ENCODE assay signal across 22 cellular contexts in genomic region chr15:50146661-50147060, GRCh38. TPM values are rescaled to one million over a fixed set of nuclear protein-coding genes. Genes with fewer than 3 reads are reported as not detected.
A peak's percentile ranks its signal among the peaks of the same experiment; 100 is the strongest.
DNase-seq lines count a peak whose midpoint lies in the region; ATAC-seq and TF ChIP-seq lines count a peak whose summit lies in the region.
"Had no signal": no experiment of that assay in that cellular context is flagged by ENCODE, and none has a peak within 500 bp of the region (broad histone marks: within the 10 kb centered on the region; RNA-seq: fewer than 3 reads in every experiment).

No MANE protein-coding gene starts in this region.

- ATAC-seq in GM23338 = no peak
- no peak for ATAC-seq in GM21619 (IDR thresholded peaks at IDR 0.05; ENCODE audit: unreplicated experiment)
- ATAC-seq: body of pancreas, sciatic nerve had no signal

- H3K9me2 ChIP-seq in GM23338 (ENCODE audit: insufficient read depth) = no peaks in the 10 kb centered on the region

- no peaks in the 10 kb centered on the region for H3F3A ChIP-seq in GM23338 (replicated peaks; ENCODE audit: low read depth)

- H2AK5ac ChIP-seq in mesenchymal stem cell (ENCODE audit: low read length, severe bottlenecking) = no peak overlapping the region

- WGBS in mesenchymal stem cell = 100% methylated on average over 1 of the region's 2 CpGs

- H3K4me3 Mint-ChIP-seq in GM23338 (no peak overlapping the region), immature natural killer cell (no peak overlapping the region)
- H3K4me3 Mint-ChIP-seq in activated T-helper 2 cell treated with anti-CD3 and anti-CD28 coated beads, Interferon-gamma antibody, Interleukin-2, Interleukin-4, amounts not matched to agents 10 μg/mL and 5 μg/mL and 100 μg/mL, durations not matched to agents 14 hours and 24 hours and 36 hours (ENCODE audit: low read depth) = no peak overlapping the region
- H3K4me3 Mint-ChIP-seq: activated CD4-positive, alpha-beta memory T cell treated with anti-CD3 and anti-CD28 coated beads, Interleukin-2, amount 10 ng/mL, durations not matched to agents 7 days and 5 days; activated naive CD4-positive, alpha-beta T cell treated with anti-CD3 and anti-CD28 coated beads, Interleukin-2, amount 50 U/mL, for 24 hours; activated T-cell treated with anti-CD3 and anti-CD28 coated beads, Interleukin-2, amount 50 U/mL, for 24 hours had no signal

- DNase-seq in GM23338 (ENCODE audit: low spot score) (no peak), mesenchymal stem cell (no peak), immature natural killer cell (no peak), cortex of kidney (lab: John Stamatoyannopoulos, UW) (no peak)
- no peak for DNase-seq in activated T-helper 2 cell treated with anti-CD3 and anti-CD28 coated beads, Interferon-gamma antibody, Interleukin-2, Interleukin-4, amounts not matched to agents 10 μg/mL and 5 μg/mL and 100 μg/mL, durations not matched to agents 14 hours and 24 hours and 36 hours (ENCODE audit: low spot score)
- DNase-seq: activated CD4-positive, alpha-beta memory T cell treated with anti-CD3 and anti-CD28 coated beads, Interleukin-2, amount 10 ng/mL, durations not matched to agents 7 days and 5 days; activated T-cell treated with anti-CD3 and anti-CD28 coated beads, Interleukin-2, amount 50 U/mL, for 24 hours; AML-193; body of pancreas; foreskin melanocyte; NCI-H1930; NCI-H446 treated with DMSO at 0.1 percent for 48 hours; nucleus accumbens; RPMI8226; stimulated activated CD4-positive, alpha-beta T cell treated with anti-CD3 and anti-CD28 coated beads, Interleukin-1b, Interleukin-23, amount 100 ng/mL, for 48 hours; SW 1271 had no signal

- peak overlapping the region in 1 of 2 experiments; percentile 71 for H2BK12ac ChIP-seq in mesenchymal stem cell (ENCODE audit: low read length in 2 of 2)

- no peaks in the 10 kb centered on the region for H4K20me1 ChIP-seq in GM23338 (replicated peaks; ENCODE audit: insufficient read depth)

- H3K23ac ChIP-seq in mesenchymal stem cell (ENCODE audit: low read length in 2 of 2) = no peak overlapping the region

- peaks cover 17% of the 10 kb centered on the region for H3K4me1 ChIP-seq in ACC112 (ENCODE audit: control insufficient read depth, insufficient read depth, low read length, unreplicated experiment)
- H3K4me1 ChIP-seq in GM23338 (ENCODE audit: insufficient read depth) = no peaks in the 10 kb centered on the region
- H3K4me1 ChIP-seq in mesenchymal stem cell (ENCODE audit: control insufficient read depth, insufficient read depth, low read depth, low read length) = no peaks in the 10 kb centered on the region
- H3K4me1 ChIP-seq: body of pancreas had no signal

- no peak overlapping the region for H4K91ac ChIP-seq in mesenchymal stem cell (ENCODE audit: low read length)

- H3K79me2 ChIP-seq in ACC112 (ENCODE audit: control insufficient read depth, insufficient read depth, low read length, unreplicated experiment) = no peaks in the 10 kb centered on the region
- no peaks in the 10 kb centered on the region for H3K79me2 ChIP-seq in GM23338 (replicated peaks; ENCODE audit: insufficient read depth)

- H2BK120ac ChIP-seq in mesenchymal stem cell (ENCODE audit: low read depth, low read length) = no peak overlapping the region

- no peak for TF ChIP-seq CTCF in GM23338 (conservative IDR thresholded peaks at IDR 0.05; ENCODE audit: low read depth in 2 of 2)

- H3K36me3 Mint-ChIP-seq in GM23338 (ENCODE audit: low read depth) (no peaks in the 10 kb centered on the region), immature natural killer cell (no peaks in the 10 kb centered on the region)
- peaks cover 41% of the 10 kb centered on the region for H3K36me3 Mint-ChIP-seq in activated T-helper 2 cell treated with anti-CD3 and anti-CD28 coated beads, Interferon-gamma antibody, Interleukin-2, Interleukin-4, amounts not matched to agents 10 μg/mL and 5 μg/mL and 100 μg/mL, durations not matched to agents 14 hours and 24 hours and 36 hours (ENCODE audit: low read depth)
- H3K36me3 Mint-ChIP-seq: activated naive CD4-positive, alpha-beta T cell treated with anti-CD3 and anti-CD28 coated beads, Interleukin-2, amount 50 U/mL, for 24 hours had no signal

- no peaks in the 10 kb centered on the region for H3K9me3 ChIP-seq in mesenchymal stem cell (ENCODE audit: control insufficient read depth, low read length)
- H3K9me3 ChIP-seq: body of pancreas had no signal

- peak overlapping the region; percentile 83 for H3K9ac ChIP-seq in mesenchymal stem cell (ENCODE audit: low read length)

- H3K27me3 ChIP-seq in ACC112 (ENCODE audit: insufficient read depth, low read length) = no peaks in the 10 kb centered on the region
- no peaks in the 10 kb centered on the region for H3K27me3 ChIP-seq in GM23338 (ENCODE audit: insufficient read depth)
- no peaks in the 10 kb centered on the region for H3K27me3 ChIP-seq in mesenchymal stem cell (ENCODE audit: control insufficient read depth in 1 of 2, insufficient read depth in 1 of 2, low read length in 2 of 2)
- H3K27me3 ChIP-seq: body of pancreas had no signal

- intact Hi-C loops in activated T-helper 2 cell treated with anti-CD3 and anti-CD28 coated beads, Interferon-gamma antibody, Interleukin-2, Interleukin-4, amounts not matched to agents 10 μg/mL and 5 μg/mL and 100 μg/mL, durations not matched to agents 14 hours and 24 hours and 36 hours (cut with micrococcal nuclease) = loop anchor here (5.0 to 10.0 kb wide), 4 partner anchors 682 to 1284 kb away; partner anchors contain the start of genes COPS2 and FGF7

- H3K36me3 ChIP-seq in ACC112 (ENCODE audit: insufficient read depth, low read length) (no peaks in the 10 kb centered on the region), GM23338 (ENCODE audit: insufficient read depth) (no peaks in the 10 kb centered on the region), mesenchymal stem cell (ENCODE audit: control insufficient read depth in 1 of 2, insufficient read depth in 2 of 2, low read depth in 1 of 2, low read length in 2 of 2) (no peaks in the 10 kb centered on the region)

- H4K8ac ChIP-seq in mesenchymal stem cell (ENCODE audit: low read length) = peak overlapping the region; percentile 3

- no peaks in the 10 kb centered on the region for H3K4me1 Mint-ChIP-seq in GM23338
- H3K4me1 Mint-ChIP-seq in activated T-helper 2 cell treated with anti-CD3 and anti-CD28 coated beads, Interferon-gamma antibody, Interleukin-2, Interleukin-4, amounts not matched to agents 10 μg/mL and 5 μg/mL and 100 μg/mL, durations not matched to agents 14 hours and 24 hours and 36 hours (ENCODE audit: low read depth) = peaks cover 45% of the 10 kb centered on the region
- H3K4me1 Mint-ChIP-seq in immature natural killer cell = peaks cover 0 to 7% of the 10 kb centered on the region in 2 donors
- H3K4me1 Mint-ChIP-seq: activated naive CD4-positive, alpha-beta T cell treated with anti-CD3 and anti-CD28 coated beads, Interleukin-2, amount 50 U/mL, for 24 hours had no signal

- no peak overlapping the region for H3K4ac ChIP-seq in mesenchymal stem cell (ENCODE audit: low read depth in 1 of 2, low read length in 2 of 2)

- H3K27ac Mint-ChIP-seq in GM23338 (no peak overlapping the region), immature natural killer cell (no peak overlapping the region)
- peak overlapping the region; percentile 7 for H3K27ac Mint-ChIP-seq in activated T-helper 2 cell treated with anti-CD3 and anti-CD28 coated beads, Interferon-gamma antibody, Interleukin-2, Interleukin-4, amounts not matched to agents 10 μg/mL and 5 μg/mL and 100 μg/mL, durations not matched to agents 14 hours and 24 hours and 36 hours
- H3K27ac Mint-ChIP-seq: activated CD4-positive, alpha-beta memory T cell treated with anti-CD3 and anti-CD28 coated beads, Interleukin-2, amount 10 ng/mL, durations not matched to agents 7 days and 5 days; activated naive CD4-positive, alpha-beta T cell treated with anti-CD3 and anti-CD28 coated beads, Interleukin-2, amount 50 U/mL, for 24 hours; activated T-cell treated with anti-CD3 and anti-CD28 coated beads, Interleukin-2, amount 50 U/mL, for 24 hours had no signal

- H3K4me2 ChIP-seq in GM23338 (no peak overlapping the region), mesenchymal stem cell (ENCODE audit: low read length, poor library complexity, severe bottlenecking) (no peak overlapping the region)

- no peak overlapping the region for H2BK5ac ChIP-seq in mesenchymal stem cell (ENCODE audit: low read depth, low read length, poor library complexity, severe bottlenecking)

- H3K27me3 Mint-ChIP-seq in GM23338 (ENCODE audit: insufficient read depth, low read depth, poor library complexity) (peaks cover 3% of the 10 kb centered on the region), immature natural killer cell (ENCODE audit: low read depth in 3 of 3) (peaks cover 0 to 4% (median 1%) of the 10 kb centered on the region in 3 donors)
- H3K27me3 Mint-ChIP-seq in activated T-helper 2 cell treated with anti-CD3 and anti-CD28 coated beads, Interferon-gamma antibody, Interleukin-2, Interleukin-4, amounts not matched to agents 10 μg/mL and 5 μg/mL and 100 μg/mL, durations not matched to agents 14 hours and 24 hours and 36 hours (ENCODE audit: low read depth) = no peaks in the 10 kb centered on the region
- H3K27me3 Mint-ChIP-seq: activated CD4-positive, alpha-beta memory T cell treated with anti-CD3 and anti-CD28 coated beads, Interleukin-2, amount 10 ng/mL, durations not matched to agents 7 days and 5 days; activated naive CD4-positive, alpha-beta T cell treated with anti-CD3 and anti-CD28 coated beads, Interleukin-2, amount 50 U/mL, for 24 hours; activated T-cell treated with anti-CD3 and anti-CD28 coated beads, Interleukin-2, amount 50 U/mL, for 24 hours had no signal

- H3K27ac ChIP-seq in ACC112 (ENCODE audit: low read depth, low read length) (no peak overlapping the region), GM23338 (ENCODE audit: low read depth) (no peak overlapping the region), mesenchymal stem cell (ENCODE audit: low read length, poor library complexity, severe bottlenecking) (no peak overlapping the region)
- H3K27ac ChIP-seq: body of pancreas, coronary artery had no signal

- H3K79me1 ChIP-seq in mesenchymal stem cell (replicated peaks; ENCODE audit: low read length, poor library complexity, severe bottlenecking) = no peaks in the 10 kb centered on the region

- H3K9me3 Mint-ChIP-seq in GM23338 (no peaks in the 10 kb centered on the region), immature natural killer cell (no peaks in the 10 kb centered on the region)
- peaks cover 3% of the 10 kb centered on the region for H3K9me3 Mint-ChIP-seq in activated T-helper 2 cell treated with anti-CD3 and anti-CD28 coated beads, Interferon-gamma antibody, Interleukin-2, Interleukin-4, amounts not matched to agents 10 μg/mL and 5 μg/mL and 100 μg/mL, durations not matched to agents 14 hours and 24 hours and 36 hours
- H3K9me3 Mint-ChIP-seq: activated CD4-positive, alpha-beta memory T cell treated with anti-CD3 and anti-CD28 coated beads, Interleukin-2, amount 10 ng/mL, durations not matched to agents 7 days and 5 days; activated naive CD4-positive, alpha-beta T cell treated with anti-CD3 and anti-CD28 coated beads, Interleukin-2, amount 50 U/mL, for 24 hours; activated T-cell treated with anti-CD3 and anti-CD28 coated beads, Interleukin-2, amount 50 U/mL, for 24 hours had no signal

- no peak overlapping the region for H3K18ac ChIP-seq in mesenchymal stem cell (ENCODE audit: low read depth in 1 of 2, low read length in 2 of 2)

- no peak overlapping the region for H3K4me3 ChIP-seq in ACC112 (ENCODE audit: low read depth, low read length)
- H3K4me3 ChIP-seq in GM23338 = no peak overlapping the region
- no peak overlapping the region for H3K4me3 ChIP-seq in mesenchymal stem cell (ENCODE audit: insufficient read depth in 1 of 2, low read depth in 1 of 2, low read length in 2 of 2)
- H3K4me3 ChIP-seq: body of pancreas, coronary artery had no signal

- H2AFZ ChIP-seq in ACC112 (ENCODE audit: low read length, unreplicated experiment) (peak overlapping the region; percentile 28), GM23338 (0 out of 2 replicates have a peak overlapping the region, but pooled peaks have one; percentile 35), mesenchymal stem cell (ENCODE audit: low read depth, low read length) (no peak overlapping the region)

- H3K14ac ChIP-seq in mesenchymal stem cell (ENCODE audit: low read length in 2 of 2) = peak overlapping the region in 1 of 2 experiments; percentile 76

- peak overlapping the region; percentile 6 for H2BK15ac ChIP-seq in mesenchymal stem cell (ENCODE audit: low read depth, poor library complexity, severe bottlenecking)

RNA-seq across cellular contexts. Expression of gene ATP8B4, which starts 27.6 kb away (rescaled TPM):
- total RNA-seq in GM23338 (2014; rRNA removed; shearing (Covaris generic)) = 0.24 and 4.5 TPM in 2 replicates
- 0.07 TPM in 1 of 2 replicates, not detected in the other for polyA plus RNA-seq in GM23338 (2016; fragmentation: Nextera tagmentation; extraction: Ambion mirVana)
- 69.7 and 75.3 TPM in 2 replicates for total RNA-seq in activated T-helper 2 cell treated with anti-CD3 and anti-CD28 coated beads, Interferon-gamma antibody, Interleukin-2, Interleukin-4, amounts not matched to agents 10 μg/mL and 5 μg/mL and 100 μg/mL, durations not matched to agents 14 hours and 24 hours and 36 hours
- polyA plus RNA-seq in mesenchymal stem cell (2013, experiment 1 of 2) = 1.6 TPM
- 2.0 TPM for polyA plus RNA-seq in mesenchymal stem cell (2013, experiment 2 of 2)
- 10 to 100 TPM; 10.8 to 22.7 (median 18.5) TPM for polyA plus RNA-seq in immature natural killer cell

RNA-seq across cellular contexts. Expression of gene SLC27A2, which starts 35.3 kb away (rescaled TPM):
- 7.5 and 9.4 TPM in 2 replicates for total RNA-seq in GM23338 (2014; rRNA removed; shearing (Covaris generic))
- polyA plus RNA-seq in GM23338 (2016; fragmentation: Nextera tagmentation; extraction: Ambion mirVana) (2.1 and 2.8 TPM in 2 replicates), immature natural killer cell (1 to 10 TPM in 2 of 3 donors, not detected in 1; 1.5 to 1.8 TPM)
- 99.5 TPM in 2 replicates for total RNA-seq in activated T-helper 2 cell treated with anti-CD3 and anti-CD28 coated beads, Interferon-gamma antibody, Interleukin-2, Interleukin-4, amounts not matched to agents 10 μg/mL and 5 μg/mL and 100 μg/mL, durations not matched to agents 14 hours and 24 hours and 36 hours
- not detected for polyA plus RNA-seq in mesenchymal stem cell (2013, experiment 1 of 2)
- polyA plus RNA-seq in mesenchymal stem cell (2013, experiment 2 of 2) = not detected
- total RNA-seq: HT1080 had no signal

Comparison
In these comparisons a context has a peak if more than half of its experiments do, and no peak if none do; other contexts are left out.
1. RNA of gene ATP8B4, which starts 27.6 kb away (total RNA-seq): 69.7 to 75.3 TPM in activated T-helper 2 cell treated with anti-CD3 and anti-CD28 coated beads, Interferon-gamma antibody, Interleukin-2, Interleukin-4, amounts not matched to agents 10 μg/mL and 5 μg/mL and 100 μg/mL, durations not matched to agents 14 hours and 24 hours and 36 hours; 0.24 to 4.5 TPM in GM23338; every median in the first group is over 10 times any median in the second.